In the genomic region with DNA sequence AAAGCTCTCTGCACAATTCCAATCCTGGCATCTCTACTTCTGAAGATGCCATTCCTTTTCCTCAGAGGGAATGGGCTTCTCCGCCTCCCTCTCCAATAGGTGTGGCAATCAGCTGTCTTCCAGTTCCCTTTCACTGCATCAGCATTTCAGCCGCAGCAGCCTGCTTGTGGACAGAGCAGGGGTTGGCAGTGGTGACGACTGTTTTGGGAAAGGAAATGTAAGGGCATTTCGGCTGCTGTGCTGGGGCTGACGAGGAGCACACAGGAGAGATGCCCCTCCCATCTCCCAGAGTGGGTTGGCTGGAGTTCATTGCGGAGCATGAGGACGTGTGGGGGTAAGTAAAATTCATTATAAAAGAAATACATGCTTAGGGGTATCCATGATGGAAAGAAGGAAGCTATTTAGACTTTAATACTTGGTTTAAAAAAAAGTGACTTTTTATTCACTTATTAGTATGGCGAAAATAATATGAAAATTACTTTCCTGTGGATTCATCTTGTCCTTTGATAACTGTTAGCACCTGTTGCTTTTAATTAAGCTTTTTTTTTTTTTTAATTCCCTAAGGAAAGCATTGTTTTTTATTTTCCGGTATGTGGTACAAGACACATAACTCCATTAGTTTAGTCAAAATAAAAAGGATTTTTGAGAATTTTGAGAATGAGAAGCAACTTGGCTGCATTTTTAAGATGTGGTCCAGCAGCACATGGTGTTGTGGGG, we compare ENCODE assay signal across 10 cellular contexts. TPM values are rescaled to one million over a fixed set of nuclear protein-coding genes. Genes with fewer than 3 reads are reported as not detected.
DNase-seq lines count a peak whose midpoint lies in the region; TF ChIP-seq lines count a peak whose summit lies in the region.
"Had no signal": no experiment of that assay in that cellular context is flagged by ENCODE, and none has a peak within 500 bp of the region (broad histone marks: within the 10 kb centered on the region; RNA-seq: fewer than 3 reads in every experiment).

A gene with protein sequence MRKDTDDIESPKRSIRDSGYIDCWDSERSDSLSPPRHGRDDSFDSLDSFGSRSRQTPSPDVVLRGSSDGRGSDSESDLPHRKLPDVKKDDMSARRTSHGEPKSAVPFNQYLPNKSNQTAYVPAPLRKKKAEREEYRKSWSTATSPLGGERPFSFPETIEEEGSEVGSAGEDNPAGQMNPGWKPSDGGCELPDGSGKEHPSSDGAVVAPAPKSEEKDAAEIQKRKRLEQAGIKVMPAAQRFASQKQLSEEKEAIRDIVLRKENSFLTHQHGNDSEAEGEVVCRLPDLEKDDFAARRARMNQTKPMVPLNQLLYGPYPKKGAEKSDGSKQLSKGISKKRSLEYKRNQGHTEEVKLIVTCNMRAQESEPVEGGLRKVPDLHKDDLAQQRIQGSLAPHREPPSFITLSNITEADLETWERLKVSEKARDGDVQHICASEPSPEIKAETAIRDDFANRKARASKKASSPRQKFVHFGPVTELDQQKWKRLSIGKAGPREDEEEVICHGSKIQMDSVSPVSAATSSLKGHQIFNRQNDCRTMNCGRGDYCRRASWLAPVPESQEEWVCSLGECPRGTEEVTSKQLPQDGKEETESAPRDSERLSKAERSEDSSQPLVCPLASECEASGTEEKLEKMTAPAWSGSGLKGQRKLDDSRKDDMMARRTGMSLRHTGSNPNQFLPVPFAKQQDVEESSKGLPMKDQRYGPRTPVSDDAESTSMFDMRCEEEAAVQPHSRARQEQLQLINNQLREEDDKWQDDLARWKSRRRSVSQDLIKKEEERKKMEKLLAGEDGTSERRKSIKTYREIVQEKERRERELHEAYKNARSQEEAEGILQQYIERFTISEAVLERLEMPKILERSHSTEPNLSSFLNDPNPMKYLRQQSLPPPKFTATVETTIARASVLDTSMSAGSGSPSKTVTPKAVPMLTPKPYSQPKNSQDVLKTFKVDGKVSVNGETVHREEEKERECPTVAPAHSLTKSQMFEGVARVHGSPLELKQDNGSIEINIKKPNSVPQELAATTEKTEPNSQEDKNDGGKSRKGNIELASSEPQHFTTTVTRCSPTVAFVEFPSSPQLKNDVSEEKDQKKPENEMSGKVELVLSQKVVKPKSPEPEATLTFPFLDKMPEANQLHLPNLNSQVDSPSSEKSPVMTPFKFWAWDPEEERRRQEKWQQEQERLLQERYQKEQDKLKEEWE (N-terminal part only) (plus strand): TSS at position 141 of the 717 bp plus-strand sequence. CDS start 67,839 bp downstream, outside the sequence.

- peak within 1 kb of the TSS; percentile 49 to 87 (median 70) for H3K27ac ChIP-seq in adrenal gland
- H3K27ac ChIP-seq in right atrium auricular region: peak within 1 kb of the TSS; percentile 89 to 90

- no peak for TF ChIP-seq CTCF in adrenal gland (IDR thresholded peaks at IDR 0.05)
- TF ChIP-seq CTCF in right atrium auricular region (IDR thresholded peaks at IDR 0.05): no peak
- TF ChIP-seq CTCF in progenitor cell of endocrine pancreas (IDR thresholded peaks at IDR 0.05; ENCODE audit: unreplicated experiment): no peak

- H3K9me3 ChIP-seq in adrenal gland (replicated peaks in 1 of 3): no peaks in the 10 kb centered on the region
- no peaks in the 10 kb centered on the region for H3K9me3 ChIP-seq in right atrium auricular region

- peak within 1 kb of the TSS in 1 of 4 donors; percentile 29 for H3K4me3 ChIP-seq in adrenal gland
- peak within 1 kb of the TSS; percentile 24 to 42 for H3K4me3 ChIP-seq in right atrium auricular region

- H3K36me3 ChIP-seq in adrenal gland (replicated peaks in 1 of 2) (no peaks in the 10 kb centered on the region), right atrium auricular region (no peaks in the 10 kb centered on the region)

- DNase-seq in AG20443 (ENCODE audit: low spot score) (peak; percentile 71), adrenal gland (peak; percentile 37 to 76 (median 56)), right atrium auricular region (ENCODE audit: low spot score) (peak; percentile 88), progenitor cell of endocrine pancreas (ENCODE audit: low spot score, unreplicated experiment) (no peak), SKM-1 treated with dmso at 0.1 percent for 144 hours (lab: John Stamatoyannopoulos, UW; ENCODE audit: unreplicated experiment) (no peak), T-helper 9 cell (no peak), NCI-H446 treated with DMSO at 0.1 percent for 48 hours (lab: John Stamatoyannopoulos, UW) (no peak), HK-2 (ENCODE audit: unreplicated experiment) (no peak)
- DNase-seq: NCI-H146, T-helper 2 cell had no signal

- no peaks in the 10 kb centered on the region for H3K36me3 Mint-ChIP-seq in progenitor cell of endocrine pancreas (ENCODE audit: insufficient read depth)

- peak in 1 of 2 donors; percentile 21 for TF ChIP-seq POLR2A in adrenal gland (IDR thresholded peaks at IDR 0.05)

- H3K4me3 Mint-ChIP-seq in progenitor cell of endocrine pancreas (ENCODE audit: low read depth): no peak within 1 kb of the TSS

- 50 to 65% (median 57%) methylated on average over 9 of the region's 9 CpGs for WGBS in adrenal gland, 4 donors

- peaks cover 26% of the 10 kb centered on the region for H3K27me3 Mint-ChIP-seq in progenitor cell of endocrine pancreas

- no peaks in the 10 kb centered on the region for H3K9me3 Mint-ChIP-seq in progenitor cell of endocrine pancreas (ENCODE audit: low read depth)

- H3K4me1 Mint-ChIP-seq in progenitor cell of endocrine pancreas (ENCODE audit: low read depth): peaks cover 17% of the 10 kb centered on the region

- no peak within 1 kb of the TSS for H3K27ac Mint-ChIP-seq in progenitor cell of endocrine pancreas

- intact Hi-C loops in adrenal gland (cut with DNase I): no loop called here

- no peaks in the 10 kb centered on the region for H3K27me3 ChIP-seq in adrenal gland
- no peaks in the 10 kb centered on the region for H3K27me3 ChIP-seq in right atrium auricular region

- peaks cover 6 to 40% of the 10 kb centered on the region in 2 donors for H3K4me1 ChIP-seq in adrenal gland (replicated peaks in 1 of 2)
- peaks cover 0 to 71% of the 10 kb centered on the region in 2 donors for H3K4me1 ChIP-seq in right atrium auricular region

RNA-seq across cellular contexts. Expression of the gene that starts here (rescaled TPM):
- total RNA-seq in adrenal gland (100 to 1,000 TPM in 2 of 8 donors, 10 to 100 TPM in 6; 52.4 to 206 (median 74.6) TPM), right atrium auricular region (100 to 1,000 TPM in 1 of 2 donors, 10 to 100 TPM in 1; 76.1 to 101 TPM), progenitor cell of endocrine pancreas (12.7 and 19.4 TPM in 2 replicates)
- 10 to 100 TPM; 28.2 to 55.9 (median 30.8) TPM for polyA plus RNA-seq in adrenal gland

Comparison
In these comparisons a context has a peak if more than half of its experiments do, and no peak if none do; other contexts are left out.
1. DNase-seq: peak in AG20443 (single experiment), adrenal gland (7 of 7) and right atrium auricular region (single experiment); none in progenitor cell of endocrine pancreas (single experiment), SKM-1 treated with dmso at 0.1 percent for 144 hours (single experiment), T-helper 9 cell (single experiment), NCI-H446 treated with DMSO at 0.1 percent for 48 hours (single experiment) and HK-2 (single experiment).